In genomic region chr4:176187610-176188009, GRCh38 we compare ENCODE assay signal across 1 cellular context.
TF ChIP-seq lines count a peak whose summit lies in the region.

No MANE protein-coding gene starts in this region.

TF ChIP-seq in HepG2, 621 proteins besides CTCF, POLR2A, EP300 and RAD21 (continued from another document):
- TF ChIP-seq ZXDC (CRISPR knock-in tag; IDR thresholded peaks at IDR 0.05) (no peak), ZNF710 (CRISPR knock-in tag; IDR thresholded peaks at IDR 0.05; ENCODE audit: borderline replicate concordance) (no peak), ZSCAN20 (CRISPR knock-in tag; IDR thresholded peaks at IDR 0.05; ENCODE audit: borderline replicate concordance) (no peak), ZNF558 (CRISPR knock-in tag; IDR thresholded peaks at IDR 0.05; ENCODE audit: borderline replicate concordance) (no peak), RAD51 (IDR thresholded peaks at IDR 0.05; ENCODE audit: borderline replicate concordance) (no peak)
